ENCODE assay signal across 15 cellular contexts in genomic region chr3:188834349-188834748, GRCh38.
DNase-seq lines count a peak whose midpoint lies in the region; ATAC-seq and TF ChIP-seq lines count a peak whose summit lies in the region.
"Had no signal": no experiment of that assay in that cellular context is flagged by ENCODE, and none has a peak within 500 bp of the region (broad histone marks: within the 10 kb centered on the region; RNA-seq: fewer than 3 reads in every experiment).

No MANE protein-coding gene starts in this region.

- ATAC-seq in HG02981 (IDR thresholded peaks at IDR 0.05; ENCODE audit: unreplicated experiment) (no peak), GM21737 (IDR thresholded peaks at IDR 0.05; ENCODE audit: unreplicated experiment) (no peak)
- ATAC-seq: left colon, psoas muscle had no signal

- 81 to 87% methylated on average over 3 of the region's 3 CpGs for WGBS in esophagus, 2 donors

- POLR2A ChIA-PET in activated CD4-positive, alpha-beta memory T cell treated with anti-CD3 and anti-CD28 coated beads, Interleukin-2, amount 10 ng/mL, durations not matched to agents 7 days and 5 days (lab: Charles Lee), result no interaction called here

- no peaks in the 10 kb centered on the region for H3K27me3 Mint-ChIP-seq in activated CD4-positive, alpha-beta memory T cell treated with anti-CD3 and anti-CD28 coated beads, Interleukin-2, amount 10 ng/mL, durations not matched to agents 7 days and 5 days
- H3K27me3 Mint-ChIP-seq: activated naive CD4-positive, alpha-beta T cell treated with anti-CD3 and anti-CD28 coated beads, Interleukin-2, amount 50 U/mL, for 24 hours had no signal

- H3K4me1 Mint-ChIP-seq in activated CD4-positive, alpha-beta memory T cell treated with anti-CD3 and anti-CD28 coated beads, Interleukin-2, amount 10 ng/mL, durations not matched to agents 7 days and 5 days, result peaks cover 3% of the 10 kb centered on the region

- no peaks in the 10 kb centered on the region for H3K27me3 ChIP-seq in esophagus (ENCODE audit: control insufficient read depth in 1 of 2, insufficient read depth in 2 of 2, low read length in 2 of 2)
- H3K27me3 ChIP-seq: cardiac muscle cell had no signal

- no peaks in the 10 kb centered on the region for H3K36me3 Mint-ChIP-seq in activated CD4-positive, alpha-beta memory T cell treated with anti-CD3 and anti-CD28 coated beads, Interleukin-2, amount 10 ng/mL, durations not matched to agents 7 days and 5 days (ENCODE audit: low read depth)

- peak; percentile 91 for DNase-seq in Jurkat, Clone E6-1 (ENCODE audit: low read depth, low spot score)
- peak; percentile 17 for DNase-seq in activated CD4-positive, alpha-beta memory T cell treated with anti-CD3 and anti-CD28 coated beads, Interleukin-2, amount 10 ng/mL, durations not matched to agents 7 days and 5 days
- DNase-seq in kidney glomerular epithelial cell (lab: John Stamatoyannopoulos, UW) (no peak), DMS53 treated with DMSO at 0.1 percent for 48 hours (lab: John Stamatoyannopoulos, UW; ENCODE audit: unreplicated experiment) (no peak)
- DNase-seq: AML-193, head of caudate nucleus, left colon, psoas muscle, SK-N-SH had no signal

- H3K36me3 ChIP-seq in esophagus (ENCODE audit: control insufficient read depth in 2 of 2, insufficient read depth in 2 of 2, low read length in 1 of 2), result no peaks in the 10 kb centered on the region
- H3K36me3 ChIP-seq: cardiac muscle cell had no signal

- no peak overlapping the region for H3K27ac Mint-ChIP-seq in activated CD4-positive, alpha-beta memory T cell treated with anti-CD3 and anti-CD28 coated beads, Interleukin-2, amount 10 ng/mL, durations not matched to agents 7 days and 5 days
- H3K27ac Mint-ChIP-seq: activated naive CD4-positive, alpha-beta T cell treated with anti-CD3 and anti-CD28 coated beads, Interleukin-2, amount 50 U/mL, for 24 hours had no signal

- H3K9me3 Mint-ChIP-seq in activated CD4-positive, alpha-beta memory T cell treated with anti-CD3 and anti-CD28 coated beads, Interleukin-2, amount 10 ng/mL, durations not matched to agents 7 days and 5 days, result no peaks in the 10 kb centered on the region
- H3K9me3 Mint-ChIP-seq: activated naive CD4-positive, alpha-beta T cell treated with anti-CD3 and anti-CD28 coated beads, Interleukin-2, amount 50 U/mL, for 24 hours had no signal

- peak; percentile 25 for TF ChIP-seq CTCF in C4-2B (conservative IDR thresholded peaks at IDR 0.05)

- peaks cover 0 to 2% of the 10 kb centered on the region in 2 donors for H3K4me1 ChIP-seq in esophagus (ENCODE audit: control insufficient read depth in 2 of 2, insufficient read depth in 2 of 2, low read length in 1 of 2)
- H3K4me1 ChIP-seq: psoas muscle had no signal

- H3K4me3 Mint-ChIP-seq in activated CD4-positive, alpha-beta memory T cell treated with anti-CD3 and anti-CD28 coated beads, Interleukin-2, amount 10 ng/mL, durations not matched to agents 7 days and 5 days, result no peak overlapping the region
- H3K4me3 Mint-ChIP-seq: activated naive CD4-positive, alpha-beta T cell treated with anti-CD3 and anti-CD28 coated beads, Interleukin-2, amount 50 U/mL, for 24 hours had no signal

- H3K27ac ChIP-seq in C4-2B, result no peak overlapping the region
- peak overlapping the region; percentile 8 to 49 for H3K27ac ChIP-seq in esophagus (ENCODE audit: low read depth in 2 of 2, low read length in 1 of 2)
- H3K27ac ChIP-seq: cardiac muscle cell, psoas muscle had no signal

- no peaks in the 10 kb centered on the region for H3K9me3 ChIP-seq in esophagus (ENCODE audit: control insufficient read depth in 2 of 2, insufficient read depth in 1 of 2, low read depth in 1 of 2, low read length in 1 of 2)
- H3K9me3 ChIP-seq: psoas muscle, SK-N-SH had no signal

- CTCF ChIA-PET in activated CD4-positive, alpha-beta memory T cell treated with anti-CD3 and anti-CD28 coated beads, Interleukin-2, amount 10 ng/mL, durations not matched to agents 7 days and 5 days (lab: Charles Lee), result interaction anchor here (0.9 to 1.6 kb wide), 4 partner anchors 19 to 1096 kb away, joined by 3 to 10 read pairs (median 5); no protein-coding TSS in a partner anchor

- no peak overlapping the region for H3K4me3 ChIP-seq in Jurkat, Clone E6-1 (ENCODE audit: low read length)
- no peak overlapping the region for H3K4me3 ChIP-seq in esophagus (ENCODE audit: low read depth in 1 of 2, low read length in 2 of 2)
- H3K4me3 ChIP-seq: cardiac muscle cell, psoas muscle had no signal

Comparison
In these comparisons a context has a peak if more than half of its experiments do, and no peak if none do; other contexts are left out.
1. DNase-seq: peak in Jurkat, Clone E6-1 (single experiment) and activated CD4-positive, alpha-beta memory T cell treated with anti-CD3 and anti-CD28 coated beads, Interleukin-2, amount 10 ng/mL, durations not matched to agents 7 days and 5 days (single experiment); none in kidney glomerular epithelial cell (single experiment) and DMS53 treated with DMSO at 0.1 percent for 48 hours (single experiment).